ENCODE assay signal across 20 cellular contexts in the genomic region with DNA sequence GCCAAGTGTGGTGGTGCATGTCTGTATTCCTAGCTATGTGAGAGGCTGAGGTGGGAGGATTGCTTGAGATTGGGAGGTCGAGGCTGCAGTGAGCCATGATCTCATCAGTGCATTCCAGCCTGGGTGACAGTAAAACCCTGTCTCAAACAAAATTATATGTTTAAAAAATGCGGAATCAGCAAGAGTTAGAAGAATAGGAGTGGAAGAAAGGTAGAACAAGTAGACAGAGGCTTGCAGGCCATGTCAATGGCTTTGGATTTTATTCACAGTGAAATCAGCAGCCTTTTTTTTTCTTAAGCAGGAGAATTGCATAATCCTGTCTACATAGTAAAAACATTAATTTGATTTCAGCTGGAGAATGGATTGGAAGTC.
"Had no signal": no experiment of that assay in that cellular context is flagged by ENCODE, and none has a peak within 500 bp of the region (broad histone marks: within the 10 kb centered on the region; RNA-seq: fewer than 3 reads in every experiment).

No MANE protein-coding gene starts in this region.

- H3K9me3 ChIP-seq: SJSA1 had no signal

- FAIRE-seq: RCC 7860 had no signal

- H3K36me3 ChIP-seq: SJSA1 had no signal

- H3K27ac ChIP-seq: KMS-11, SJSA1, SK-N-MC had no signal

- DNase-seq: Kasumi-1, NCI-H1092 treated with DMSO at 0.1 percent for 48 hours, NCI-H1436, NCI-H187, NCI-H2029, NCI-H2081 treated with DMSO at 0.1 percent for 48 hours, NCI-H2171, NCI-H226, NCI-H446, NCI-H510A, NCI-H524 treated with DMSO at 0.1 percent for 48 hours, NCI-H69, NCI-H774, Right ventricle myocardium superior, RPMI8226, SIG-M5 had no signal

- H3K4me3 ChIP-seq: SJSA1, SK-N-MC had no signal

- H3K9ac ChIP-seq: KMS-11 had no signal
